9 cellular contexts compared by ENCODE assay signal in genomic region chr4:28225005-28225404, GRCh38.
DNase-seq lines count a peak whose midpoint lies in the region; ATAC-seq and TF ChIP-seq lines count a peak whose summit lies in the region.
"Had no signal": no experiment of that assay in that cellular context is flagged by ENCODE, and none has a peak within 500 bp of the region (broad histone marks: within the 10 kb centered on the region; RNA-seq: fewer than 3 reads in every experiment).

No MANE protein-coding gene starts in this region.

- H3K36me3 Mint-ChIP-seq in endodermal cell (ENCODE audit: low read depth) (no peaks in the 10 kb centered on the region), nephron progenitor cell (ENCODE audit: low read depth) (no peaks in the 10 kb centered on the region)
- H3K36me3 Mint-ChIP-seq in activated naive CD4-positive, alpha-beta T cell treated with anti-CD3 and anti-CD28 coated beads, Interleukin-2, amount 50 U/mL, for 72 hours = no peaks in the 10 kb centered on the region

- H3K27me3 Mint-ChIP-seq in endodermal cell (ENCODE audit: insufficient read depth) (no peaks in the 10 kb centered on the region), nephron progenitor cell (ENCODE audit: low read depth, poor library complexity) (no peaks in the 10 kb centered on the region)

- H3K9me3 ChIP-seq in endodermal cell (ENCODE audit: control insufficient read depth, low read length) = no peaks in the 10 kb centered on the region

- no peaks in the 10 kb centered on the region for H3K4me1 ChIP-seq in endodermal cell (ENCODE audit: control insufficient read depth, insufficient read depth, low read length)

- H3K9ac ChIP-seq in endodermal cell (ENCODE audit: extremely low read depth, low read length, poor library complexity, severe bottlenecking) = no peak overlapping the region

- H3K4me1 Mint-ChIP-seq in endodermal cell = peaks cover 16% of the 10 kb centered on the region
- H3K4me1 Mint-ChIP-seq in nephron progenitor cell = peaks cover 31% of the 10 kb centered on the region

- H3K4me3 Mint-ChIP-seq in endodermal cell (no peak overlapping the region), nephron progenitor cell (no peak overlapping the region)

- no peaks in the 10 kb centered on the region for H3K36me3 ChIP-seq in endodermal cell (ENCODE audit: control insufficient read depth, insufficient read depth, low read length)

- no peak overlapping the region for H3K27ac ChIP-seq in endodermal cell (ENCODE audit: low read depth, low read length)

- no peaks in the 10 kb centered on the region for H3K27me3 ChIP-seq in endodermal cell (ENCODE audit: control insufficient read depth, insufficient read depth, low read length, poor library complexity, severe bottlenecking)

- ATAC-seq in activated naive CD4-positive, alpha-beta T cell treated with anti-CD3 and anti-CD28 coated beads, Interleukin-2, amount 50 U/mL, for 72 hours = no peak

- TF ChIP-seq CTCF in endodermal cell (conservative IDR thresholded peaks at IDR 0.05) (peak; percentile 81), nephron progenitor cell (IDR thresholded peaks at IDR 0.05) (peak; percentile 31)

- H3K27ac Mint-ChIP-seq in endodermal cell = no peak overlapping the region
- H3K27ac Mint-ChIP-seq in nephron progenitor cell = no peak overlapping the region
- H3K27ac Mint-ChIP-seq in activated naive CD4-positive, alpha-beta T cell treated with anti-CD3 and anti-CD28 coated beads, Interleukin-2, amount 50 U/mL, for 72 hours = no peak overlapping the region

- WGBS in endodermal cell (ENCODE audit: insufficient coverage in 1 of 2, insufficient read length in 1 of 2), 2 experiments = 69 to 83% methylated on average over 1 of the region's 1 CpG

- H3K9me3 Mint-ChIP-seq in endodermal cell = no peaks in the 10 kb centered on the region
- no peaks in the 10 kb centered on the region for H3K9me3 Mint-ChIP-seq in nephron progenitor cell
- H3K9me3 Mint-ChIP-seq in activated naive CD4-positive, alpha-beta T cell treated with anti-CD3 and anti-CD28 coated beads, Interleukin-2, amount 50 U/mL, for 72 hours = peaks cover 6 to 19% of the 10 kb centered on the region in 2 donors

- H3K4me3 ChIP-seq in endodermal cell (ENCODE audit: low read length) = no peak overlapping the region

- DNase-seq in ELR (ENCODE audit: low read depth) (peak; percentile 57), NCI-H748 (lab: John Stamatoyannopoulos, UW; ENCODE audit: unreplicated experiment) (peak; percentile 67), endodermal cell (peak; percentile 77), nephron progenitor cell (no peak), NCI-H446 treated with DMSO at 0.1 percent for 48 hours (lab: John Stamatoyannopoulos, UW) (no peak), UCSD-AML1 (lab: John Stamatoyannopoulos, UW; ENCODE audit: unreplicated experiment) (no peak), activated gamma-delta T cell (lab: John Stamatoyannopoulos, UW) (no peak)
- DNase-seq in activated naive CD4-positive, alpha-beta T cell treated with anti-CD3 and anti-CD28 coated beads, Interleukin-2, amount 50 U/mL, for 72 hours (ENCODE audit: low spot score in 2 of 2) = no peak
- DNase-seq: activated CD4-positive, alpha-beta T cell treated with anti-CD3 and anti-CD28 coated beads for 4 hours had no signal

Comparison
In these comparisons a context has a peak if more than half of its experiments do, and no peak if none do; other contexts are left out.
1. DNase-seq: peak in ELR (single experiment), NCI-H748 (single experiment) and endodermal cell (single experiment); none in nephron progenitor cell (single experiment), NCI-H446 treated with DMSO at 0.1 percent for 48 hours (single experiment), UCSD-AML1 (single experiment), activated naive CD4-positive, alpha-beta T cell treated with anti-CD3 and anti-CD28 coated beads, Interleukin-2, amount 50 U/mL, for 72 hours (0 of 2) and activated gamma-delta T cell (single experiment).